In genomic region chr6:52168351-52168750, GRCh38 we compare ENCODE assay signal across 4 cellular contexts.
A peak's percentile ranks its signal among the peaks of the same experiment; 100 is the strongest.
TF ChIP-seq lines count a peak whose summit lies in the region.

No MANE protein-coding gene starts in this region.

TF ChIP-seq in HEK293, 187 proteins besides CTCF, POLR2A, EP300 and RAD21:
- TF ChIP-seq ZNF580 (tag by site-specific recombination; IDR thresholded peaks at IDR 0.05) (0 out of 2 replicates have a peak, but pooled peaks have one; percentile 27), ZNF146 (tag by site-specific recombination; IDR thresholded peaks at IDR 0.05) (peak; percentile 86), ZNF280D (tag by site-specific recombination; IDR thresholded peaks at IDR 0.05) (peak; percentile 60; the same call in 1 of the 2 replicates)

TF ChIP-seq in WTC11, 78 proteins besides CTCF, POLR2A, EP300 and RAD21:
- 0 out of 2 replicates have a peak, but pooled peaks have one; percentile 19 for TF ChIP-seq GTF2I (CRISPR knock-in tag; conservative IDR thresholded peaks at IDR 0.05)

TF ChIP-seq in K562, 482 proteins besides CTCF, POLR2A, EP300 and RAD21:
- TF ChIP-seq ZNF146 (CRISPR knock-in tag; IDR thresholded peaks at IDR 0.05; ENCODE audit: unreplicated experiment) (peak; percentile 93), RBM25 (IDR thresholded peaks at IDR 0.05; ENCODE audit: low read depth, low read length, severe bottlenecking) (peak; percentile 75)
TF ChIP-seq in K562: peak in this region for 2; not testable (repeated sequence) for 480.

TF ChIP-seq in H1, 55 proteins besides CTCF, POLR2A, EP300 and RAD21:
- 0 out of 2 replicates have a peak, but pooled peaks have one; percentile 26 for TF ChIP-seq KDM1A (IDR thresholded peaks at IDR 0.05; ENCODE audit: borderline replicate concordance, low read length)
